ENCODE assay signal across 36 cellular contexts in genomic region chr3:193350744-193351143, GRCh38. TPM values are rescaled to one million over a fixed set of nuclear protein-coding genes. Genes with fewer than 3 reads are reported as not detected.
"Had no signal": no experiment of that assay in that cellular context is flagged by ENCODE, and none has a peak within 500 bp of the region (broad histone marks: within the 10 kb centered on the region; RNA-seq: fewer than 3 reads in every experiment).

No MANE protein-coding gene starts in this region.

- ATAC-seq: activated CD8-positive, alpha-beta T cell treated with anti-CD3 and anti-CD28 coated beads for 36 hours; activated naive CD4-positive, alpha-beta T cell treated with anti-CD3 and anti-CD28 coated beads, Interleukin-2, amount 50 U/mL, for 72 hours; activated T-cell treated with anti-CD3 and anti-CD28 coated beads, Interleukin-2, amount 50 U/mL, for 4 hours; activated T-cell treated with anti-CD3 and anti-CD28 coated beads, Interleukin-2, amount 50 U/mL, for 72 hours; activated T-helper 17 cell treated with anti-CD3 and anti-CD28 coated beads, Interleukin-2, amount 50 U/mL, for 72 hours; body of pancreas had no signal

- H3K27me3 ChIP-seq: adrenal gland, body of pancreas, brain microvascular endothelial cell, breast epithelium had no signal

- H3K27ac ChIP-seq: adrenal gland, body of pancreas, brain microvascular endothelial cell, breast epithelium, VCaP had no signal

- H3K36me3 ChIP-seq: adrenal gland, brain microvascular endothelial cell, breast epithelium had no signal

- DNase-seq: activated B cell treated with CpG ODN at 0.5 μM for 24 hours; activated CD4-positive, alpha-beta memory T cell treated with anti-CD3 and anti-CD28 coated beads for 36 hours; activated CD4-positive, alpha-beta T cell treated with anti-CD3 and anti-CD28 coated beads for 4 hours; activated CD4-positive, alpha-beta T cell treated with anti-CD3 and anti-CD28 coated beads, Interleukin-2, amount 10 ng/mL, durations not matched to agents 24 days and 14 days; activated CD4-positive, alpha-beta T cell treated with anti-CD3 and anti-CD28 coated beads, Interleukin-2, amount 50 U/mL, for 1 hour; activated CD4-positive, alpha-beta T cell treated with anti-CD3 and anti-CD28 coated beads, Interleukin-2, amount 50 U/mL, for 4 hours; activated CD4-positive, CD25-positive, alpha-beta regulatory T cell treated with anti-CD3 and anti-CD28 coated beads, Interleukin-2, amount 50 U/mL, for 72 hours; activated CD8-positive, alpha-beta memory T cell treated with anti-CD3 and anti-CD28 coated beads, Interleukin-2, amount 50 U/mL, for 4 hours; activated CD8-positive, alpha-beta T cell treated with anti-CD3 and anti-CD28 coated beads for 36 hours; activated effector memory CD4-positive, alpha-beta T cell treated with anti-CD3 and anti-CD28 coated beads, Interleukin-2, amount 50 U/mL, for 16 hours; activated gamma-delta T cell treated with Interleukin-2 at 50 U/mL for 16 hours; activated naive CD4-positive, alpha-beta T cell; activated naive CD4-positive, alpha-beta T cell treated with anti-CD3 and anti-CD28 coated beads for 36 hours; activated naive CD4-positive, alpha-beta T cell treated with anti-CD3 and anti-CD28 coated beads, Interleukin-2, amount 50 U/mL, for 16 hours; activated naive CD8-positive, alpha-beta T cell treated with anti-CD3 and anti-CD28 coated beads for 36 hours; activated T-cell treated with anti-CD3 and anti-CD28 coated beads for 4 hours; activated T-cell treated with anti-CD3 and anti-CD28 coated beads, Interleukin-2, amount 50 U/mL, for 1 hour; activated T-cell treated with anti-CD3 and anti-CD28 coated beads, Interleukin-2, amount 50 U/mL, for 4 hours; activated T-cell treated with anti-CD3 and anti-CD28 coated beads, Interleukin-2, amount 50 U/mL, for 72 hours; adrenal gland; amniotic stem cell; aorta; body of pancreas; brain microvascular endothelial cell; central memory CD4-positive, alpha-beta T cell; T-helper 2 cell; T-helper 9 cell had no signal

- H3K4me3 ChIP-seq: adrenal gland, body of pancreas, breast epithelium had no signal

- FAIRE-seq: astrocyte, TTC549 had no signal

- H3K9me3 ChIP-seq: adrenal gland, body of pancreas, breast epithelium had no signal

- H3K4me1 ChIP-seq: body of pancreas, breast epithelium had no signal

RNA-seq across cellular contexts. Expression of gene ATP13A5, which starts 27.8 kb away (rescaled TPM):
- total RNA-seq: activated B cell treated with CpG ODN at 0.5 μM for 24 hours; activated CD4-positive, alpha-beta memory T cell treated with anti-CD3 and anti-CD28 coated beads for 36 hours; activated CD4-positive, alpha-beta T cell treated with anti-CD3 and anti-CD28 coated beads, Interleukin-2, amount 10 ng/mL, durations not matched to agents 24 days and 14 days; activated CD8-positive, alpha-beta memory T cell treated with anti-CD3 and anti-CD28 coated beads for 36 hours; activated CD8-positive, alpha-beta T cell treated with anti-CD3 and anti-CD28 coated beads for 36 hours; activated naive CD4-positive, alpha-beta T cell treated with anti-CD3 and anti-CD28 coated beads for 36 hours; activated naive CD4-positive, alpha-beta T cell treated with anti-CD3 and anti-CD28 coated beads, Interleukin-2, amount 50 U/mL, for 72 hours; activated naive CD8-positive, alpha-beta T cell treated with anti-CD3 and anti-CD28 coated beads for 36 hours; activated T-cell treated with anti-CD3 and anti-CD28 coated beads, Interleukin-2, amount 50 U/mL, for 4 hours; activated T-cell treated with anti-CD3 and anti-CD28 coated beads, Interleukin-2, amount 50 U/mL, for 72 hours; activated T-helper 1 cell treated with anti-CD3 and anti-CD28 coated beads, Interleukin-12 subunit alpha, Interleukin-12 subunit beta, Interleukin-2, Interleukin-4 antibody, amounts not matched to agents 30 ng/mL and 10 ng/mL and 1 ng/mL, durations not matched to agents 14 hours and 24 hours and 36 hours; activated T-helper 17 cell treated with anti-CD3 and anti-CD28 coated beads, Interleukin-2, amount 50 U/mL, for 72 hours; aorta; astrocyte; body of pancreas; cardiac septum had no signal
- polyA plus RNA-seq: adrenal gland, aorta had no signal
